ENCODE assay signal across 17 cellular contexts in the genomic region with DNA sequence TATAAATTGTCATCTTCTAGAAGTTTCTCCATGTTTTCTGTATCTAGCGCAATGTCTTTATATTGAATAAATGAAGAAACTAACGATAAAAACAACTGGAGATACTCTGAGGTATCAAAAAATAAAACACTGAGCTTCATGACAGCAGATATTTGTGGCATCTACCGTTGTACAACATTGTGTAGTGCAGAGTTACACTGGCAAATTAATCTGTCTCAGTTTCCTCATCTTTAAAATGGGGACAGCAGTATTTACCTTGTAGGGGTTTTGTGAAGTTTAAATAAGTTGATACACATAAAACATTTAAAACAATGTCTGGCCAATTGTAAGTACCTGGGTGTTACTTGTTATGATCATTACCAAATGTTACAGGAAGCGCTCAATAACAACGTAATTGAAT. TPM values are rescaled to one million over a fixed set of nuclear protein-coding genes. Genes with fewer than 3 reads are reported as not detected.
A peak's percentile ranks its signal among the peaks of the same experiment; 100 is the strongest.
DNase-seq lines count a peak whose midpoint lies in the region; ATAC-seq, FAIRE-seq and TF ChIP-seq lines count a peak whose summit lies in the region.
"Had no signal": no experiment of that assay in that cellular context is flagged by ENCODE, and none has a peak within 500 bp of the region (broad histone marks: within the 10 kb centered on the region; RNA-seq: fewer than 3 reads in every experiment).

No MANE protein-coding gene starts in this region.

- no peak overlapping the region for H2BK12ac ChIP-seq in H1 (ENCODE audit: low read depth, low read length)

- intact Hi-C loops in Calu3 (cut with micrococcal nuclease; ENCODE audit: unreplicated experiment) = no loop called here
- intact Hi-C loops in testis (cut with DNase I; ENCODE audit: low total_unique reads) = no loop called here

- no peak overlapping the region for H3K9ac ChIP-seq in H1 (replicated peaks in 1 of 4; ENCODE audit: extremely low read depth in 1 of 4, low read depth in 3 of 4, low read length in 3 of 4)
- H3K9ac ChIP-seq: SK-N-SH had no signal

- no peaks in the 10 kb centered on the region for H3K9me3 Mint-ChIP-seq in Calu3 (ENCODE audit: low read depth, unreplicated experiment)

- no peak overlapping the region for H3K18ac ChIP-seq in H1 (ENCODE audit: extremely low read depth, low read length)

- no peak overlapping the region for H3K4ac ChIP-seq in H1 (replicated peaks; ENCODE audit: insufficient read length, low read depth, low read length)

- FAIRE-seq in A549 (lab: Jason Lieb, UNC) = no peak
- peak; percentile 39 for FAIRE-seq in H1 (lab: Jason Lieb, UNC)

- no peaks in the 10 kb centered on the region for H3K9me3 ChIP-seq in A549
- no peaks in the 10 kb centered on the region for H3K9me3 ChIP-seq in RWPE2 (ENCODE audit: severe bottlenecking)
- no peaks in the 10 kb centered on the region for H3K9me3 ChIP-seq in H1 (ENCODE audit: insufficient read depth in 2 of 2, low read depth in 1 of 2, low read length in 1 of 2)
- no peaks in the 10 kb centered on the region for H3K9me3 ChIP-seq in testis
- H3K9me3 ChIP-seq: MG63, SK-N-SH had no signal

- peaks cover 43% of the 10 kb centered on the region for H3K36me3 ChIP-seq in RWPE2 (ENCODE audit: low read depth)
- H3K36me3 ChIP-seq in H1 (ENCODE audit: control insufficient read depth in 2 of 4, insufficient read depth in 4 of 4, low read length in 3 of 4) = no peaks in the 10 kb centered on the region
- H3K36me3 ChIP-seq in testis (ENCODE audit: low read depth, missing control alignments) = no peaks in the 10 kb centered on the region

- H3K79me2 ChIP-seq in H1 (ENCODE audit: control insufficient read depth in 1 of 2, insufficient read depth in 2 of 2, low read length in 2 of 2) = peaks cover 21 to 100% of the 10 kb centered on the region in 2 experiments

- no peaks in the 10 kb centered on the region for H3K23me2 ChIP-seq in H1 (ENCODE audit: low read depth, low read length)

- H3K4me2 ChIP-seq in A549 (peak overlapping the region; percentile 97), H1 (ENCODE audit: insufficient read depth in 1 of 2, low read depth in 2 of 2, low read length in 2 of 2) (no peak overlapping the region)
- H3K4me2 ChIP-seq: SK-N-SH had no signal

- no peak for TF ChIP-seq EP300 in A549 (IDR thresholded peaks at IDR 0.05)
- TF ChIP-seq EP300 in H1 (IDR thresholded peaks at IDR 0.05; ENCODE audit: borderline replicate concordance in 1 of 2, low read depth in 2 of 2, low read length in 2 of 2) = no peak

- H3K27me3 Mint-ChIP-seq in Calu3 (ENCODE audit: unreplicated experiment) = no peaks in the 10 kb centered on the region
- H3K27me3 Mint-ChIP-seq: B cell had no signal

- H2BK120ac ChIP-seq in H1 (replicated peaks; ENCODE audit: low read depth, low read length) = no peak overlapping the region

- no peak overlapping the region for H2BK5ac ChIP-seq in H1 (ENCODE audit: low read depth, low read length)

- no peak overlapping the region for H2AFZ ChIP-seq in H1 (ENCODE audit: low read length)

- no peak overlapping the region for H2BK20ac ChIP-seq in H1 (ENCODE audit: low read length)

- H2AK5ac ChIP-seq in H1 (ENCODE audit: low read depth, low read length) = no peak overlapping the region

- TF ChIP-seq CTCF in A549 (IDR thresholded peaks at IDR 0.05) (no peak), Calu3 (IDR thresholded peaks at IDR 0.05; ENCODE audit: unreplicated experiment) (no peak), RWPE2 (IDR thresholded peaks at IDR 0.05; ENCODE audit: poor library complexity, severe bottlenecking) (no peak), H1 (IDR thresholded peaks at IDR 0.05; ENCODE audit: control extremely low read depth in 1 of 3, insufficient read depth in 1 of 3, low read depth in 1 of 3, low read length in 3 of 3) (no peak), testis (IDR thresholded peaks at IDR 0.05) (no peak)

- H3K4me1 Mint-ChIP-seq in Calu3 (ENCODE audit: low read depth, unreplicated experiment) = peaks cover 63% of the 10 kb centered on the region

- H4K91ac ChIP-seq in H1 (replicated peaks; ENCODE audit: insufficient read length, low read length) = no peak overlapping the region

- H3K79me1 ChIP-seq in H1 (ENCODE audit: low read depth, low read length) = peaks cover 2% of the 10 kb centered on the region; the same call in 1 of the 2 replicates

- TF ChIP-seq RAD21 in A549 (conservative IDR thresholded peaks at IDR 0.05 in 1 of 2, IDR thresholded peaks at IDR 0.05 in 1 of 2) (no peak), H1 (IDR thresholded peaks at IDR 0.05 in 1 of 2, conservative IDR thresholded peaks at IDR 0.05 in 1 of 2; ENCODE audit: low read depth in 2 of 2, low read length in 2 of 2) (no peak)

- DNase-seq in A549 (ENCODE audit: low read depth in 1 of 2, low spot score in 1 of 2) = no peak
- DNase-seq in Calu3 = no peak
- no peak for DNase-seq in RWPE2 (ENCODE audit: low spot score)
- DNase-seq in H1 (ENCODE audit: low read depth in 1 of 2, low spot score in 2 of 2) = no peak
- no peak for DNase-seq in testis
- no peak for DNase-seq in DMS153 (lab: John Stamatoyannopoulos, UW)
- DNase-seq in iPS-NIHi7 (ENCODE audit: extremely low spot score) = no peak
- DNase-seq: HCEC 1CT, KBM-7, MG63, NCI-H1092 treated with DMSO at 0.1 percent for 48 hours, NCI-H187, NCI-H774, Right ventricle myocardium superior, SK-N-SH had no signal

- WGBS in A549 (ENCODE audit: missing lambda C conversion rate) = 68% methylated on average over 5 of the region's 5 CpGs
- 94% methylated on average over 5 of the region's 5 CpGs; no CpG with 5 or more reads in 1 of the 2 experiments for WGBS in H1 (ENCODE audit: extremely low coverage in 1 of 2, insufficient coverage in 1 of 2, insufficient read length in 1 of 2, insufficient replicate concordance in 2 of 2, low coverage in 1 of 2, low lambda C conversion rate in 2 of 2, missing lambda C conversion rate in 1 of 2), 2 experiments
- 91% methylated on average over 5 of the region's 5 CpGs for WGBS in testis, 2 donors

- ATAC-seq in A549 = no peak
- no peak for ATAC-seq in RWPE2 (ENCODE audit: low read depth)
- no peak for ATAC-seq in GM19463 (IDR thresholded peaks at IDR 0.05; ENCODE audit: unreplicated experiment)

- H4K8ac ChIP-seq in H1 (ENCODE audit: extremely low read depth, insufficient read depth, low read length) = no peak overlapping the region

- TF ChIP-seq POLR2A in A549 (IDR thresholded peaks at IDR 0.05; ENCODE audit: low read length) (no peak), H1 (IDR thresholded peaks at IDR 0.05; ENCODE audit: control extremely low read depth in 1 of 2, low read depth in 2 of 2, low read length in 2 of 2) (no peak), testis (IDR thresholded peaks at IDR 0.05) (no peak)

- no peak overlapping the region for H3K56ac ChIP-seq in H1 (replicated peaks; ENCODE audit: insufficient read length, low read depth, low read length)

- no peak overlapping the region for H2BK15ac ChIP-seq in H1 (ENCODE audit: low read length)

- CTCF ChIA-PET in A549 (lab: Yijun Ruan, JAX) = interaction anchor here (1.0 kb wide), 1 partner anchor 38 kb away, joined by 3 read pairs; no protein-coding TSS in a partner anchor
- CTCF ChIA-PET in Calu3 (lab: Charles Lee) = interaction anchor here (1.0 kb wide), 1 partner anchor 12 kb away, joined by 7 read pairs; no protein-coding TSS in a partner anchor
- CTCF ChIA-PET in H1 (lab: Charles Lee; ENCODE audit: partially characterized antibody) = interaction anchor here (0.7 to 1.0 kb wide), 2 partner anchors 33 to 37 kb away, joined by 3 read pairs; no protein-coding TSS in a partner anchor

- H3K14ac ChIP-seq in H1 (ENCODE audit: insufficient read length) = no peak overlapping the region

- no peaks in the 10 kb centered on the region for H3K27me3 ChIP-seq in RWPE2 (ENCODE audit: insufficient read depth, poor library complexity, severe bottlenecking)
- no peaks in the 10 kb centered on the region for H3K27me3 ChIP-seq in H1 (replicated peaks in 1 of 4; ENCODE audit: control insufficient read depth in 3 of 4, extremely low read depth in 1 of 4, insufficient read depth in 3 of 4, low read length in 3 of 4)
- no peaks in the 10 kb centered on the region for H3K27me3 ChIP-seq in testis
- H3K27me3 ChIP-seq: MG63 had no signal

- H3K4me1 ChIP-seq in A549 = peaks cover 96% of the 10 kb centered on the region
- H3K4me1 ChIP-seq in RWPE2 (ENCODE audit: insufficient read depth, poor library complexity, severe bottlenecking) = peaks cover 91% of the 10 kb centered on the region
- peaks cover 3 to 20% (median 18%) of the 10 kb centered on the region in 4 experiments; a peak in 6 of 7 replicates for H3K4me1 ChIP-seq in H1 (replicated peaks in 1 of 4; ENCODE audit: control insufficient read depth in 3 of 4, insufficient read depth in 4 of 4, low read length in 3 of 4)
- H3K4me1 ChIP-seq in testis = no peaks in the 10 kb centered on the region

- POLR2A ChIA-PET in A549 (lab: Yijun Ruan, JAX) (interaction anchor here (1.2 kb wide), 1 partner anchor 33 kb away, joined by 4 read pairs; no protein-coding TSS in a partner anchor), H1 (lab: Charles Lee; ENCODE audit: partially characterized antibody) (interaction anchor here (1.0 to 2.1 kb wide), 2 partner anchors 9 to 12 kb away, joined by 4 to 10 read pairs; partner anchors contain the start of gene ITGB1)

- no peak overlapping the region for H3K23ac ChIP-seq in H1 (ENCODE audit: insufficient read length)

- peaks cover 9% of the 10 kb centered on the region in 2 experiments for H4K20me1 ChIP-seq in H1 (replicated peaks in 1 of 2; ENCODE audit: control insufficient read depth in 1 of 2, insufficient read depth in 2 of 2, low read length in 2 of 2)

- H3K27ac ChIP-seq in A549 (peak overlapping the region; percentile 78 to 100), RWPE2 (ENCODE audit: poor library complexity, severe bottlenecking) (peak overlapping the region; percentile 95), H1 (ENCODE audit: low read depth, low read length) (no peak overlapping the region), testis (no peak overlapping the region)

- H3K36me3 Mint-ChIP-seq in Calu3 (ENCODE audit: insufficient read depth, unreplicated experiment) = peaks cover 94% of the 10 kb centered on the region

- peak overlapping the region; percentile 97 for H3K27ac Mint-ChIP-seq in Calu3 (ENCODE audit: unreplicated experiment)

- no TSS peak for BruUV-seq in Calu3 (replicated peaks; lab: Mats Ljungman, UMichigan)

- H3K4me3 Mint-ChIP-seq in Calu3 (ENCODE audit: low read depth, unreplicated experiment) = no peak overlapping the region

- no peak overlapping the region for H4K5ac ChIP-seq in H1 (ENCODE audit: insufficient read length, low read depth, low read length)

- H3K4me3 ChIP-seq in A549 = peak overlapping the region; percentile 5; the same call in 1 of the 3 replicates
- H3K4me3 ChIP-seq in RWPE2 (ENCODE audit: severe bottlenecking) = no peak overlapping the region
- no peak overlapping the region for H3K4me3 ChIP-seq in H1 (ENCODE audit: extremely low read depth in 1 of 4, insufficient read depth in 2 of 4, low read depth in 3 of 4, low read length in 4 of 4)
- no peak overlapping the region for H3K4me3 ChIP-seq in testis
- H3K4me3 ChIP-seq: MG63 had no signal

RNA-seq across cellular contexts. Expression of gene ITGB1, which starts 10.4 kb away (rescaled TPM):
- polyA plus RNA-seq in A549 (2011; rRNA removed) = 1,667 and 2,408 TPM in 2 replicates
- polyA plus RNA-seq in A549 (2012; cell fraction: cytosol; rRNA removed) = 320 and 370 TPM in 2 replicates
- polyA plus RNA-seq in A549 (2012; cell fraction: nucleus; rRNA removed) = 214 and 381 TPM in 2 replicates
- 1,270 to 1,281 TPM (median 1,270 TPM) in 3 replicates for polyA plus RNA-seq in A549 (2017; fragmentation: RNase III; extraction: RNeasy Plus Mini Kit Qiagen cat#74134 plus additional on column Dnase treatment)
- 799 and 821 TPM in 2 replicates for polyA minus RNA-seq in A549 (2011; rRNA and poly(A)+ RNA removed)
- 1,388 and 1,455 TPM in 2 replicates for total RNA-seq in Calu3 (2022)
- total RNA-seq in H1 (2021; fragmentation: NEBNext Ultra II Directional; extraction: Animal tissue kit (Norgen Biotek cat#: 25700)) = 282 and 321 TPM in 2 replicates
- 57.1 and 82.7 TPM in 2 replicates for polyA plus RNA-seq in H1 (2011; rRNA removed)
- polyA plus RNA-seq in H1 (2011; cell fraction: cytosol; rRNA removed) = 151 TPM
- 32.8 TPM for polyA plus RNA-seq in H1 (2011; cell fraction: nucleus; rRNA removed)
- 119 to 215 TPM (median 141 TPM) in 4 replicates for polyA plus RNA-seq in H1 (2012, experiment 1 of 2)
- polyA plus RNA-seq in H1 (2012, experiment 2 of 2) = 15.1 TPM
- polyA plus RNA-seq in H1 (2013, experiment 1 of 2) = 579 TPM
- 609 TPM for polyA plus RNA-seq in H1 (2013, experiment 2 of 2)
- polyA minus RNA-seq in H1 (2011; rRNA and poly(A)+ RNA removed) = 93.1 and 146 TPM in 2 replicates
- polyA minus RNA-seq in H1 (2011; cell fraction: cytosol; rRNA and poly(A)+ RNA removed) = 99.0 TPM
- 131 TPM for polyA minus RNA-seq in H1 (2011; cell fraction: nucleus; rRNA and poly(A)+ RNA removed)
- total RNA-seq in testis = 100 to 1,000 TPM; 158 to 189 TPM
- polyA plus RNA-seq in testis (ENCODE audit: insufficient read depth, low read depth, low replicate concordance) = 175 TPM

Comparison
In these comparisons a context has a peak if more than half of its experiments do, and no peak if none do; other contexts are left out.
1. H3K27ac ChIP-seq: peak in A549 (2 of 2) and RWPE2 (single experiment); none in H1 (single experiment) and testis (0 of 2).
2. Of the 18 proteins assayed by ChIP-seq in both H1 and A549: peak only in H1: none; only in A549: KDM1A; in both: none; in neither: 17.